In genomic region chr21:33185852-33186251, GRCh38 we compare ENCODE assay signal across 1 cellular context.
TF ChIP-seq lines count a peak whose summit lies in the region.

No MANE protein-coding gene starts in this region.

TF ChIP-seq in endothelial cell of umbilical vein, 7 proteins besides CTCF, POLR2A, EP300 and RAD21 (continued from another document):
- no peak for TF ChIP-seq MAX (IDR thresholded peaks at IDR 0.05; ENCODE audit: insufficient read depth, insufficient read length)
